ENCODE assay signal across 8 cellular contexts in genomic region chr13:73835138-73835721, GRCh38.
A peak's percentile ranks its signal among the peaks of the same experiment; 100 is the strongest.
DNase-seq lines count a peak whose midpoint lies in the region; ATAC-seq and TF ChIP-seq lines count a peak whose summit lies in the region.

No MANE protein-coding gene starts in this region.

- in situ Hi-C loops in T47D (cut with HindIII; ENCODE audit: low pct_unique_long_range_greater_than_20kb, low sequenced_read_pairs), result no loop called here

- no peaks in the 10 kb centered on the region for H3K36me3 ChIP-seq in cardiac muscle cell
- H3K36me3 ChIP-seq in vagina, result no peaks in the 10 kb centered on the region

- H3K9me3 ChIP-seq in cardiac muscle cell (ENCODE audit: low read depth) (no peaks in the 10 kb centered on the region), vagina (no peaks in the 10 kb centered on the region)

- ATAC-seq in HG02678 (IDR thresholded peaks at IDR 0.05; ENCODE audit: unreplicated experiment) (peak; percentile 64), left colon (peak; percentile 59), GM21515 (IDR thresholded peaks at IDR 0.05; ENCODE audit: unreplicated experiment) (no peak)

- H3K27ac ChIP-seq in cardiac muscle cell (no peak overlapping the region), vagina (no peak overlapping the region)

- H3K4me3 ChIP-seq in cardiac muscle cell (no peak overlapping the region), vagina (no peak overlapping the region)

- TF ChIP-seq CTCF in cardiac muscle cell (IDR thresholded peaks at IDR 0.05; ENCODE audit: low read depth, low read length) (peak; percentile 55), vagina (IDR thresholded peaks at IDR 0.05) (peak in 2 of 3 experiments; percentile 55 to 65)

- H3K27me3 ChIP-seq in cardiac muscle cell (no peaks in the 10 kb centered on the region), vagina (no peaks in the 10 kb centered on the region)

- intact Hi-C loops in cardiac septum (cut with DNase I) (loop anchor here (2.0 to 10.0 kb wide), 2 partner anchors 300 to 454 kb away; partner anchors contain the start of gene KLF12), left colon (cut with DNase I, micrococcal nuclease) (loop anchor here in 1 of 2 donors (10.0 kb wide), 3 partner anchors 310 to 1380 kb away; no protein-coding TSS in a partner anchor), vagina (cut with DNase I) (loop anchor here (10.0 kb wide), 1 partner anchor 1390 kb away; no protein-coding TSS in a partner anchor)

- H3K4me1 ChIP-seq in cardiac muscle cell (ENCODE audit: low read depth) (peaks cover 14% of the 10 kb centered on the region), vagina (no peaks in the 10 kb centered on the region)

- DNase-seq in cardiac muscle cell (ENCODE audit: low read depth in 1 of 2, low spot score in 1 of 2) (peak; percentile 61 to 63), cardiac septum (ENCODE audit: low spot score) (no peak), NCI-H2171 (lab: John Stamatoyannopoulos, UW) (peak; percentile 11), T47D (ENCODE audit: low read depth in 1 of 2, low spot score in 1 of 2) (peak; percentile 16 to 45), left colon (no peak), vagina (ENCODE audit: extremely low spot score in 2 of 2) (no peak)

- TF ChIP-seq POLR2A in vagina (IDR thresholded peaks at IDR 0.05), result no peak

Comparison
In these comparisons a context has a peak if more than half of its experiments do, and no peak if none do; other contexts are left out.
1. DNase-seq: peak in cardiac muscle cell (2 of 2), NCI-H2171 (single experiment) and T47D (2 of 2); none in cardiac septum (single experiment), left colon (0 of 2) and vagina (0 of 2).